In genomic region chr1:6014130-6014999, GRCh38 we compare ENCODE assay signal across 16 cellular contexts. TPM values are rescaled to one million over a fixed set of nuclear protein-coding genes. Genes with fewer than 3 reads are reported as not detected.
DNase-seq lines count a peak whose midpoint lies in the region; ATAC-seq and TF ChIP-seq lines count a peak whose summit lies in the region.
"Had no signal": no experiment of that assay in that cellular context is flagged by ENCODE, and none has a peak within 500 bp of the region (broad histone marks: within the 10 kb centered on the region; RNA-seq: fewer than 3 reads in every experiment).

No MANE protein-coding gene starts in this region.

- H3K4me3 Mint-ChIP-seq in natural killer cell (no peak overlapping the region), endothelial cell (ENCODE audit: unreplicated experiment) (no peak overlapping the region)

- DNase-seq in Right ventricle myocardium inferior (ENCODE audit: missing footprints), result peak; percentile 77
- no peak for DNase-seq in cardiac septum (ENCODE audit: low spot score)
- DNase-seq in Right ventricle myocardium superior, result peak; percentile 79
- DNase-seq in natural killer cell, result no peak
- DNase-seq in aorta, result peak; percentile 40 to 67
- no peak for DNase-seq in endothelial cell (ENCODE audit: low spot score)
- no peak for DNase-seq in NCI-H774 (lab: John Stamatoyannopoulos, UW)
- DNase-seq: activated effector memory CD4-positive, alpha-beta T cell treated with Interleukin-2 at 50 U/mL for 16 hours; stimulated activated CD4-positive, alpha-beta T cell treated with anti-CD3 and anti-CD28 coated beads, Interleukin-12 subunit alpha, Interleukin-12 subunit beta, amount 100 ng/mL, for 4 hours; stimulated activated naive CD8-positive, alpha-beta T cell treated with anti-CD3 and anti-CD28 coated beads, Interleukin-15, Interleukin-2, amounts not matched to agents 100 U/mL and 50 U/mL, for 24 hours; uterus had no signal

- H3K4me1 Mint-ChIP-seq in natural killer cell (peaks cover 20 to 52% of the 10 kb centered on the region in 2 donors), endothelial cell (ENCODE audit: unreplicated experiment) (no peaks in the 10 kb centered on the region)

- ATAC-seq in Right ventricle myocardium inferior, result peak; percentile 80
- ATAC-seq in Right ventricle myocardium superior (ENCODE audit: poor library complexity), result peak; percentile 74
- ATAC-seq in natural killer cell, result peak in 1 of 3 donors; percentile 12
- no peak for ATAC-seq in aorta (ENCODE audit: low FRiP score)
- ATAC-seq in HG03442 (IDR thresholded peaks at IDR 0.05; ENCODE audit: unreplicated experiment), result no peak
- ATAC-seq: A549; esophagus mucosa; stimulated activated naive CD8-positive, alpha-beta T cell treated with anti-CD3 and anti-CD28 coated beads, Interleukin-15, Interleukin-2, amounts not matched to agents 100 U/mL and 50 U/mL, for 24 hours had no signal

- H3K9me3 Mint-ChIP-seq in natural killer cell (no peaks in the 10 kb centered on the region), endothelial cell (ENCODE audit: unreplicated experiment) (no peaks in the 10 kb centered on the region)

- no peaks in the 10 kb centered on the region for H3K36me3 Mint-ChIP-seq in natural killer cell
- H3K36me3 Mint-ChIP-seq in endothelial cell (ENCODE audit: low read depth, unreplicated experiment), result no peaks in the 10 kb centered on the region

- H3K27ac Mint-ChIP-seq in natural killer cell (peak overlapping the region; percentile 81 to 92), endothelial cell (ENCODE audit: unreplicated experiment) (no peak overlapping the region)

- no peaks in the 10 kb centered on the region for H3K9me3 ChIP-seq in aorta (ENCODE audit: control insufficient read depth, low read length)
- H3K9me3 ChIP-seq: A549, uterus had no signal

- no peak for TF ChIP-seq CTCF in natural killer cell (IDR thresholded peaks at IDR 0.05)
- TF ChIP-seq CTCF in endothelial cell (IDR thresholded peaks at IDR 0.05; ENCODE audit: unreplicated experiment), result no peak

- H3K27me3 Mint-ChIP-seq in natural killer cell (ENCODE audit: low read depth in 2 of 2) (no peaks in the 10 kb centered on the region), endothelial cell (ENCODE audit: unreplicated experiment) (peaks cover 7% of the 10 kb centered on the region)

- H3K27ac ChIP-seq in aorta (ENCODE audit: low read depth in 1 of 2, low read length in 2 of 2), result no peak overlapping the region
- H3K27ac ChIP-seq: A549, parathyroid adenoma, uterus, VCaP had no signal

- 68 to 70% methylated on average over 19 of the region's 19 CpGs for WGBS in aorta, 2 donors

- H3K4me3 ChIP-seq in aorta (ENCODE audit: low read length in 2 of 2), result no peak overlapping the region
- H3K4me3 ChIP-seq: A549, uterus had no signal

- no peaks in the 10 kb centered on the region for H3K27me3 ChIP-seq in aorta (ENCODE audit: control insufficient read depth in 1 of 2, insufficient read depth in 2 of 2, low read length in 1 of 2)
- H3K27me3 ChIP-seq: uterus had no signal

- intact Hi-C loops in Right ventricle myocardium inferior (cut with DNase I), result no loop called here
- intact Hi-C loops in cardiac septum (cut with DNase I), result no loop called here
- intact Hi-C loops in Right ventricle myocardium superior (cut with DNase I), result no loop called here
- intact Hi-C loops in natural killer cell (cut with micrococcal nuclease), result no loop called here
- intact Hi-C loops in aorta (cut with DNase I), result no loop called here

- no peaks in the 10 kb centered on the region for H3K4me1 ChIP-seq in aorta (ENCODE audit: control insufficient read depth in 1 of 2, insufficient read depth in 2 of 2, low read length in 2 of 2)
- H3K4me1 ChIP-seq: A549, parathyroid adenoma, uterus had no signal

- no peaks in the 10 kb centered on the region for H3K36me3 ChIP-seq in aorta (ENCODE audit: control insufficient read depth in 1 of 2, insufficient read depth in 2 of 2, low read length in 1 of 2)
- H3K36me3 ChIP-seq: uterus had no signal

RNA-seq across cellular contexts. Expression of gene NPHP4, which starts 22.1 kb away (rescaled TPM):
- total RNA-seq in Right ventricle myocardium inferior, result 4.8 TPM
- 6.6 TPM for total RNA-seq in cardiac septum
- 4.3 TPM for total RNA-seq in Right ventricle myocardium superior
- total RNA-seq in natural killer cell, result 10 to 100 TPM in 2 of 3 donors, 1 to 10 TPM in 1; 6.3 to 14.7 (median 10.1) TPM
- total RNA-seq in aorta, result 10 to 100 TPM in 1 of 2 donors, 1 to 10 TPM in 1; 7.8 to 15.1 TPM
- polyA plus RNA-seq in aorta, result 1 to 10 TPM; 2.4 to 4.8 TPM
- total RNA-seq in endothelial cell (ENCODE audit: unreplicated experiment), result 15.3 TPM

RNA-seq across cellular contexts. Expression of gene KCNAB2, which starts 31.3 kb away (rescaled TPM):
- total RNA-seq in Right ventricle myocardium inferior (21.0 TPM), cardiac septum (19.3 TPM), Right ventricle myocardium superior (21.2 TPM), natural killer cell (100 to 1,000 TPM; 387 to 749 (median 430) TPM), aorta (10 to 100 TPM; 17.1 to 36.2 TPM), endothelial cell (ENCODE audit: unreplicated experiment) (4.1 TPM)
- polyA plus RNA-seq in aorta, result 1 to 10 TPM; 5.5 to 6.6 TPM

Comparison
In these comparisons a context has a peak if more than half of its experiments do, and no peak if none do; other contexts are left out.
1. DNase-seq: peak in Right ventricle myocardium inferior (single experiment), Right ventricle myocardium superior (single experiment) and aorta (2 of 2); none in cardiac septum (single experiment), natural killer cell (single experiment), endothelial cell (single experiment) and NCI-H774 (single experiment).
2. ATAC-seq: peak in Right ventricle myocardium inferior (single experiment) and Right ventricle myocardium superior (single experiment); none in aorta (single experiment) and HG03442 (single experiment).
3. RNA of gene KCNAB2, which starts 31.3 kb away (total RNA-seq): 387 to 749 TPM in natural killer cell; 17.1 to 36.2 TPM in aorta, 21.2 TPM in Right ventricle myocardium superior (single experiment), 21.0 TPM in Right ventricle myocardium inferior (single experiment), 19.3 TPM in cardiac septum (single experiment) and 4.1 TPM in endothelial cell (single experiment); every median in the first group is over 10 times any median in the second.